In genomic region chr2:20103514-20103913, GRCh38 we compare ENCODE assay signal across 1 cellular context.
A peak's percentile ranks its signal among the peaks of the same experiment; 100 is the strongest.
TF ChIP-seq lines count a peak whose summit lies in the region.

No MANE protein-coding gene starts in this region.

TF ChIP-seq in HepG2, 621 proteins besides CTCF, POLR2A, EP300 and RAD21 (continued from another document):
- TF ChIP-seq ZNF704 (CRISPR knock-in tag; IDR thresholded peaks at IDR 0.05; ENCODE audit: borderline replicate concordance) (no peak), ZNF10 (CRISPR knock-in tag; IDR thresholded peaks at IDR 0.05; ENCODE audit: borderline replicate concordance, low read depth) (no peak), HNF1A (IDR thresholded peaks at IDR 0.05; ENCODE audit: low read depth) (0 out of 2 replicates have a peak, but pooled peaks have one; percentile 26), HNF1A (CRISPR knock-in tag; IDR thresholded peaks at IDR 0.05; ENCODE audit: borderline replicate concordance) (no peak), THAP8 (CRISPR knock-in tag; IDR thresholded peaks at IDR 0.05; ENCODE audit: borderline replicate concordance) (no peak), NFRKB (IDR thresholded peaks at IDR 0.05) (no peak)
